Comparison of ENCODE assay signal across 26 cellular contexts in genomic region chr14:74929242-74929641, GRCh38. TPM values are rescaled to one million over a fixed set of nuclear protein-coding genes. Genes with fewer than 3 reads are reported as not detected.
"Had no signal": no experiment of that assay in that cellular context is flagged by ENCODE, and none has a peak within 500 bp of the region (broad histone marks: within the 10 kb centered on the region; RNA-seq: fewer than 3 reads in every experiment).

No MANE protein-coding gene starts in this region.

- H3K36me3 Mint-ChIP-seq: naive thymus-derived CD4-positive, alpha-beta T cell; stimulated activated naive B cell treated with anti-CD40 and anti-IgM and Interleukin-4, amounts not matched to agents 10 μg/mL and 1 μg/mL and 100 μg/mL, for 72 hours had no signal

- H3K4me3 Mint-ChIP-seq: nephron progenitor cell; stimulated activated naive B cell treated with anti-CD40 and anti-IgM and Interleukin-4, amounts not matched to agents 10 μg/mL and 1 μg/mL and 100 μg/mL, for 72 hours; stimulated activated naive CD8-positive, alpha-beta T cell treated with anti-CD3 and anti-CD28 coated beads, Interleukin-15, amount 100 ng/mL, for 72 hours had no signal

- H2AFZ ChIP-seq: hepatocyte had no signal

- DNase-seq: colonic mucosa; dermis blood vessel endothelial cell; foreskin melanocyte; head of caudate nucleus; kidney; left cardiac atrium; left ventricle myocardium superior; mesenchymal stem cell; naive thymus-derived CD4-positive, alpha-beta T cell; nephron progenitor cell; psoas muscle; retina; stimulated activated CD4-positive, alpha-beta T cell treated with anti-CD3 and anti-CD28 coated beads, Interleukin-2, amount 100 ng/mL, for 24 hours; stimulated activated CD4-positive, alpha-beta T cell treated with anti-CD3 and anti-CD28 coated beads, Interleukin-4, amount 100 ng/mL, for 4 hours; stimulated activated naive B cell treated with anti-CD40 and anti-IgM and Interleukin-4, amounts not matched to agents 10 μg/mL and 1 μg/mL and 100 μg/mL, for 72 hours; stimulated activated naive CD8-positive, alpha-beta T cell treated with anti-CD3 and anti-CD28 coated beads, Interleukin-15, amount 100 ng/mL, for 72 hours; testis; upper lobe of right lung had no signal

- H3K79me2 ChIP-seq: hepatocyte had no signal

- H3K4me1 ChIP-seq: colonic mucosa, right lobe of liver had no signal

- H3K27ac Mint-ChIP-seq: naive thymus-derived CD4-positive, alpha-beta T cell; nephron progenitor cell; stimulated activated naive B cell treated with anti-CD40 and anti-IgM and Interleukin-4, amounts not matched to agents 10 μg/mL and 1 μg/mL and 100 μg/mL, for 72 hours had no signal

- H3K36me3 ChIP-seq: colonic mucosa, neutrophil, right lobe of liver, tibial nerve, upper lobe of right lung, vagina had no signal

- ATAC-seq: left cardiac atrium; left ventricle myocardium superior; naive thymus-derived CD4-positive, alpha-beta T cell; psoas muscle; right lobe of liver; stimulated activated naive B cell treated with anti-CD40 and anti-IgM and Interleukin-4, amounts not matched to agents 10 μg/mL and 1 μg/mL and 100 μg/mL, for 72 hours; stimulated activated naive CD8-positive, alpha-beta T cell treated with anti-CD3 and anti-CD28 coated beads, Interleukin-15, amount 100 ng/mL, for 72 hours; upper lobe of right lung had no signal

- H3K4me3 ChIP-seq: colonic mucosa, hepatocyte, lung, psoas muscle, right lobe of liver, testis, tibial nerve, upper lobe of right lung, vagina had no signal

- H3K4me2 ChIP-seq: hepatocyte had no signal

- H3K27me3 ChIP-seq: colonic mucosa, right lobe of liver, testis, tibial nerve, upper lobe of right lung, vagina had no signal

- H3K9me3 ChIP-seq: colonic mucosa, neutrophil, psoas muscle, right lobe of liver, testis, tibial nerve, upper lobe of right lung, vagina had no signal

- H3K27ac ChIP-seq: colonic mucosa, hepatocyte, neutrophil, psoas muscle, right lobe of liver, testis, tibial nerve, upper lobe of right lung, vagina had no signal

RNA-seq across cellular contexts. Expression of gene PROX2, which starts 53.3 kb away (rescaled TPM):
- total RNA-seq: colonic mucosa, dermis blood vessel endothelial cell, hepatocyte, kidney, left cardiac atrium, left ventricle myocardium superior, osteoblast, psoas muscle, right lobe of liver, subcutaneous adipose tissue, tibial nerve, upper lobe of right lung, vagina had no signal
- polyA plus RNA-seq: hepatocyte, psoas muscle had no signal
